ENCODE assay signal across 8 cellular contexts in the genomic region with DNA sequence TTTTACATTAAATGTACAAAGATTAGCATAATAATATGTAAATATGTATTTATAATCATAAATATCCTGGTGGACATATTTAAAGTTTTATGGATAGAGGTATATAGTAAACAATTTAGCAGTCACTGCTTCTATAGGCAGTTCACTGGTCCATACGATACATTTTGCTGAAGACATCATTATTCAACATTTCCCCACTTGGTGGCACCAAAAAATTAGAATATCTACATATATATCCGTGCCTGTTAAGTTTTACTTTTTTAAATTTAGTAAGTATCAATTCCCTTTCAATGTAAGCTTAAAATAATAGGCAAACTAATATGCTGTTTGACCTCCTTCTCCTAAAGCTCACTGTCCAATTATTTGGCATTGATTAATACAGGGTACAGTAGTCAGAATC.
DNase-seq lines count a peak whose midpoint lies in the region; ATAC-seq and TF ChIP-seq lines count a peak whose summit lies in the region.

No MANE protein-coding gene starts in this region.

- H3K4me3 ChIP-seq in AG04449 (ENCODE audit: low read depth, low read length) (no peak overlapping the region), choroid plexus epithelial cell (ENCODE audit: low read depth, low read length) (no peak overlapping the region), sigmoid colon (no peak overlapping the region)

- TF ChIP-seq POLR2A in sigmoid colon (IDR thresholded peaks at IDR 0.05): no peak

- TF ChIP-seq CTCF in AG04449 (IDR thresholded peaks at IDR 0.05; ENCODE audit: insufficient read depth, low read length, missing control alignments): peak; percentile 4
- peak; percentile 38 for TF ChIP-seq CTCF in choroid plexus epithelial cell (conservative IDR thresholded peaks at IDR 0.05; ENCODE audit: low read depth, low read length)
- TF ChIP-seq CTCF in sigmoid colon (IDR thresholded peaks at IDR 0.05): no peak

- CTCF ChIA-PET in AG04449 (lab: Yijun Ruan, JAX): interaction anchor here (0.9 to 1.7 kb wide), 5 partner anchors 9 to 375 kb away, joined by 3 to 9 read pairs (median 5); no protein-coding TSS in a partner anchor

- H3K9me3 ChIP-seq in sigmoid colon: no peaks in the 10 kb centered on the region

- WGBS in sigmoid colon, 2 donors: 50 to 56% methylated on average over 2 of the region's 2 CpGs

- no peaks in the 10 kb centered on the region for H3K4me1 ChIP-seq in sigmoid colon

- DNase-seq in AG04449 (ENCODE audit: low read depth, low spot score) (no peak), choroid plexus epithelial cell (ENCODE audit: low read depth) (peak; percentile 45), foreskin melanocyte (no peak), SW480 (ENCODE audit: low spot score) (no peak), GDM1 (lab: John Stamatoyannopoulos, UW) (no peak), sigmoid colon (no peak)

- POLR2A ChIA-PET in AG04449 (lab: Yijun Ruan, JAX): no interaction called here

- intact Hi-C loops in sigmoid colon (cut with DNase I): no loop called here

- no peak for TF ChIP-seq EP300 in sigmoid colon (IDR thresholded peaks at IDR 0.05)

- ATAC-seq in GM18907 (IDR thresholded peaks at IDR 0.05; ENCODE audit: unreplicated experiment): peak; percentile 81
- peak; percentile 64 for ATAC-seq in HG03565 (IDR thresholded peaks at IDR 0.05; ENCODE audit: unreplicated experiment)

- H3K27me3 ChIP-seq in sigmoid colon: no peaks in the 10 kb centered on the region

- peaks cover 0 to 13% (median 0%) of the 10 kb centered on the region in 4 donors for H3K36me3 ChIP-seq in sigmoid colon

- no peak overlapping the region for H3K27ac ChIP-seq in sigmoid colon

Comparison
In these comparisons a context has a peak if more than half of its experiments do, and no peak if none do; other contexts are left out.
1. CTCF ChIP-seq: peak in AG04449 (single experiment) and choroid plexus epithelial cell (single experiment); none in sigmoid colon (0 of 4).